Comparison of ENCODE assay signal across 25 cellular contexts in the genomic region with DNA sequence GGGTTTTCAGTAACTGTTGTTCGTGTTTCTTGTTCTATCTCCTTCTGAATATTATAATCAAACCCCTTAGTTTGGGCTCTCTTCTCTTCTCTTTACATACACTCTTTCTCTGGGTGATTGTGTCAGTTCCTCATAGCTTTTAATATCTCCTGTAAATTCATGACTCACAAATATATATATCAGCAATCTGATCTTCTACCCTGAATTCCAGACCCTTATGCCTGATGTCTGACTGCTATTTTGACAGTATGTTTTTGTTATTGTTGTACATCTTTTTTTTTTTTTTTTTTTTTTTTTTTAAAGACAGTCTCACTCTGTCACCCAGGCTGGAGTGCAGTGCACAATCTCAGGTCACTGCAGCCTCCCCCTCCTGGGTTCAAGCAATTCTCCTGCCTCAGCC.
"Had no signal": no experiment of that assay in that cellular context is flagged by ENCODE, and none has a peak within 500 bp of the region (broad histone marks: within the 10 kb centered on the region; RNA-seq: fewer than 3 reads in every experiment).

No MANE protein-coding gene starts in this region.

- H3K4me1 ChIP-seq: adrenal gland, colonic mucosa, Peyer's patch had no signal

- H3K36me3 ChIP-seq: colonic mucosa had no signal

- ATAC-seq: activated CD4-positive, CD25-positive, alpha-beta regulatory T cell treated with anti-CD3 and anti-CD28 coated beads, Interleukin-2, amount 50 U/mL, for 24 hours; activated CD8-positive, alpha-beta T cell treated with anti-CD3 and anti-CD28 coated beads, Interleukin-2, amount 10 ng/mL, durations not matched to agents 7 days and 5 days had no signal

- H3K9me3 ChIP-seq: adrenal gland, colonic mucosa, Peyer's patch had no signal

- H3K4me3 ChIP-seq: adrenal gland, colonic mucosa, Peyer's patch had no signal

- DNase-seq: activated CD4-positive, alpha-beta T cell treated with anti-CD3 and anti-CD28 coated beads for 4 hours; activated CD8-positive, alpha-beta memory T cell treated with anti-CD3 and anti-CD28 coated beads, Interleukin-2, amount 50 U/mL, for 48 hours; activated CD8-positive, alpha-beta T cell treated with anti-CD3 and anti-CD28 coated beads, Interleukin-2, amount 10 ng/mL, durations not matched to agents 7 days and 5 days; activated naive CD4-positive, alpha-beta T cell treated with anti-CD3 and anti-CD28 coated beads, Interleukin-2, amount 50 U/mL, for 16 hours; activated naive CD8-positive, alpha-beta T cell treated with anti-CD3 and anti-CD28 coated beads, Interleukin-2, amount 10 ng/mL, durations not matched to agents 7 days and 5 days; activated T-cell treated with anti-CD3 and anti-CD28 coated beads, Interleukin-2, amount 50 U/mL, for 1 hour; adrenal gland; anterior cingulate cortex; caudate nucleus; colonic mucosa; MM.1S; NCI-H1048; NCI-H146; NCI-H187 treated with DMSO at 0.1 percent for 48 hours; NCI-H2081 treated with DMSO at 0.1 percent for 48 hours; NCI-H2227 treated with DMSO at 0.1 percent for 48 hours; NCI-H446 treated with DMSO at 0.1 percent for 48 hours; NCI-H526 treated with DMSO at 0.1 percent for 48 hours; NCI-H82; Peyer's patch; SHP77; T-helper 2 cell; T1000 had no signal

- H3K27me3 ChIP-seq: adrenal gland, colonic mucosa, Peyer's patch had no signal

- H3K27ac ChIP-seq: adrenal gland, colonic mucosa, Peyer's patch, RWPE1 had no signal
